Comparison of ENCODE assay signal across 1 cellular context in genomic region chr1:23210351-23210785, GRCh38.
TF ChIP-seq lines count a peak whose summit lies in the region.

No MANE protein-coding gene starts in this region.

TF ChIP-seq in GM12878, 131 proteins besides CTCF, POLR2A, EP300 and RAD21:
- TF ChIP-seq FOXM1 (IDR thresholded peaks at IDR 0.05; ENCODE audit: low read depth, low read length) (no peak), PML (IDR thresholded peaks at IDR 0.05; ENCODE audit: low read length) (no peak), PKNOX1 (IDR thresholded peaks at IDR 0.05) (no peak)
- TF ChIP-seq, protein P1, sequence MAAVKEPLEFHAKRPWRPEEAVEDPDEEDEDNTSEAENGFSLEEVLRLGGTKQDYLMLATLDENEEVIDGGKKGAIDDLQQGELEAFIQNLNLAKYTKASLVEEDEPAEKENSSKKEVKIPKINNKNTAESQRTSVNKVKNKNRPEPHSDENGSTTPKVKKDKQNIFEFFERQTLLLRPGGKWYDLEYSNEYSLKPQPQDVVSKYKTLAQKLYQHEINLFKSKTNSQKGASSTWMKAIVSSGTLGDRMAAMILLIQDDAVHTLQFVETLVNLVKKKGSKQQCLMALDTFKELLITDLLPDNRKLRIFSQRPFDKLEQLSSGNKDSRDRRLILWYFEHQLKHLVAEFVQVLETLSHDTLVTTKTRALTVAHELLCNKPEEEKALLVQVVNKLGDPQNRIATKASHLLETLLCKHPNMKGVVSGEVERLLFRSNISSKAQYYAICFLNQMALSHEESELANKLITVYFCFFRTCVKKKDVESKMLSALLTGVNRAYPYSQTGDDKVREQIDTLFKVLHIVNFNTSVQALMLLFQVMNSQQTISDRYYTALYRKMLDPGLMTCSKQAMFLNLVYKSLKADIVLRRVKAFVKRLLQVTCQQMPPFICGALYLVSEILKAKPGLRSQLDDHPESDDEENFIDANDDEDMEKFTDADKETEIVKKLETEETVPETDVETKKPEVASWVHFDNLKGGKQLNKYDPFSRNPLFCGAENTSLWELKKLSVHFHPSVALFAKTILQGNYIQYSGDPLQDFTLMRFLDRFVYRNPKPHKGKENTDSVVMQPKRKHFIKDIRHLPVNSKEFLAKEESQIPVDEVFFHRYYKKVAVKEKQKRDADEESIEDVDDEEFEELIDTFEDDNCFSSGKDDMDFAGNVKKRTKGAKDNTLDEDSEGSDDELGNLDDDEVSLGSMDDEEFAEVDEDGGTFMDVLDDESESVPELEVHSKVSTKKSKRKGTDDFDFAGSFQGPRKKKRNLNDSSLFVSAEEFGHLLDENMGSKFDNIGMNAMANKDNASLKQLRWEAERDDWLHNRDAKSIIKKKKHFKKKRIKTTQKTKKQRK (IDR thresholded peaks at IDR 0.05; ENCODE audit: low read depth, low read length) = no peak
- TF ChIP-seq, protein P2, sequence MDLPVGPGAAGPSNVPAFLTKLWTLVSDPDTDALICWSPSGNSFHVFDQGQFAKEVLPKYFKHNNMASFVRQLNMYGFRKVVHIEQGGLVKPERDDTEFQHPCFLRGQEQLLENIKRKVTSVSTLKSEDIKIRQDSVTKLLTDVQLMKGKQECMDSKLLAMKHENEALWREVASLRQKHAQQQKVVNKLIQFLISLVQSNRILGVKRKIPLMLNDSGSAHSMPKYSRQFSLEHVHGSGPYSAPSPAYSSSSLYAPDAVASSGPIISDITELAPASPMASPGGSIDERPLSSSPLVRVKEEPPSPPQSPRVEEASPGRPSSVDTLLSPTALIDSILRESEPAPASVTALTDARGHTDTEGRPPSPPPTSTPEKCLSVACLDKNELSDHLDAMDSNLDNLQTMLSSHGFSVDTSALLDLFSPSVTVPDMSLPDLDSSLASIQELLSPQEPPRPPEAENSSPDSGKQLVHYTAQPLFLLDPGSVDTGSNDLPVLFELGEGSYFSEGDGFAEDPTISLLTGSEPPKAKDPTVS (IDR thresholded peaks at IDR 0.05; ENCODE audit: low read depth, low read length) = no peak
TF ChIP-seq in GM12878: peak in this region for 0.
